21 cellular contexts compared by ENCODE assay signal in the genomic region with DNA sequence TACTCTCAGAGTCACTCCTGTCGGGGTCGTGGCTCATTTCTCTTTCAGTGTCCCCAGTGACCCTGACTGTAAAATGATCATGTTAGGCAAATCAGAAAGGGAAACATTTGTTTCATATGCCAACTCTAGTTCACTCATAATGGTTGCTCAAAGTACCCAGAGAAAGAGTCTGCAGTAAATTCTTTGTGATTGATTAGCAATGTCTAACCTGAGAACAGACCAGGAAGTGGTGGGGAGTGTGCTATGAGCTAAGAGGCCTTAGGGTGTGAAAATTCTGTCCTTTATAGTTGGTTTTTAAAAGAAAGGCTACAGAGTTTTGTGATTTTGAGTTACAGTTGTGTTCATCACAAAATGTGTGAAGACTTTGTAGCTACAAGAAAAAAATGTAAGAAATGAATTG.
"Had no signal": no experiment of that assay in that cellular context is flagged by ENCODE, and none has a peak within 500 bp of the region (broad histone marks: within the 10 kb centered on the region; RNA-seq: fewer than 3 reads in every experiment).

No MANE protein-coding gene starts in this region.

- H3K27ac ChIP-seq: epithelial cell of prostate, esophagus squamous epithelium, gastroesophageal sphincter, neutrophil, psoas muscle, spleen, suprapubic skin, thyroid gland had no signal

- H3K27me3 ChIP-seq: esophagus squamous epithelium, gastroesophageal sphincter, neutrophil, spleen, suprapubic skin, thyroid gland had no signal

- H3K9me3 Mint-ChIP-seq: dendritic cell treated with granulocyte-macrophage colony-stimulating factor and Interleukin-4, amounts not matched to agents 40 ng/mL and 50 ng/mL, for 4 days had no signal

- H3K4me3 ChIP-seq: esophagus squamous epithelium, gastroesophageal sphincter, psoas muscle, spleen, suprapubic skin, thyroid gland had no signal

- H3K36me3 Mint-ChIP-seq: naive thymus-derived CD4-positive, alpha-beta T cell had no signal

- DNase-seq: effector memory CD8-positive, alpha-beta T cell; esophagus squamous epithelium; foreskin fibroblast; glutamatergic neuron; kidney; mammary epithelial cell; naive thymus-derived CD4-positive, alpha-beta T cell; psoas muscle; spleen; stimulated activated CD4-positive, alpha-beta T cell treated with anti-CD3 and anti-CD28 coated beads, Interleukin-15, amount 100 ng/mL, for 24 hours; stimulated activated CD4-positive, alpha-beta T cell treated with anti-CD3 and anti-CD28 coated beads, Interleukin-1b, Interleukin-23, amount 100 ng/mL, for 48 hours; stimulated activated CD4-positive, alpha-beta T cell treated with anti-CD3 and anti-CD28 coated beads, Interleukin-4, amount 100 ng/mL, for 24 hours; stimulated activated naive B cell treated with anti-CD40 and anti-IgM and Interleukin-4, amounts not matched to agents 10 μg/mL and 1 μg/mL and 100 μg/mL, for 72 hours; thyroid gland had no signal

- H3K27ac Mint-ChIP-seq: dendritic cell treated with granulocyte-macrophage colony-stimulating factor and Interleukin-4, amounts not matched to agents 40 ng/mL and 50 ng/mL, for 4 days; effector memory CD8-positive, alpha-beta T cell; stimulated activated naive B cell treated with anti-CD40 and anti-IgM and Interleukin-4, amounts not matched to agents 10 μg/mL and 1 μg/mL and 100 μg/mL, for 72 hours; type B pancreatic cell had no signal

- ATAC-seq: effector memory CD8-positive, alpha-beta T cell; gastroesophageal sphincter; naive thymus-derived CD4-positive, alpha-beta T cell; psoas muscle; sciatic nerve had no signal

- H3K36me3 ChIP-seq: esophagus squamous epithelium, gastroesophageal sphincter, neutrophil, spleen, suprapubic skin, thyroid gland had no signal

- H3K4me3 Mint-ChIP-seq: dendritic cell treated with granulocyte-macrophage colony-stimulating factor and Interleukin-4, amounts not matched to agents 40 ng/mL and 50 ng/mL, for 4 days; effector memory CD8-positive, alpha-beta T cell; naive thymus-derived CD4-positive, alpha-beta T cell; stimulated activated naive B cell treated with anti-CD40 and anti-IgM and Interleukin-4, amounts not matched to agents 10 μg/mL and 1 μg/mL and 100 μg/mL, for 72 hours; type B pancreatic cell had no signal

- H3K9me3 ChIP-seq: esophagus squamous epithelium, gastroesophageal sphincter, neutrophil, psoas muscle, spleen, suprapubic skin, thyroid gland had no signal

- H3K4me1 ChIP-seq: esophagus squamous epithelium, psoas muscle, spleen, suprapubic skin, thyroid gland had no signal

- H3K27me3 Mint-ChIP-seq: dendritic cell treated with granulocyte-macrophage colony-stimulating factor and Interleukin-4, amounts not matched to agents 40 ng/mL and 50 ng/mL, for 4 days had no signal
